In genomic region chr22:35539910-35540599, GRCh38 we compare ENCODE assay signal across 9 cellular contexts. TPM values are rescaled to one million over a fixed set of nuclear protein-coding genes. Genes with fewer than 3 reads are reported as not detected.
DNase-seq lines count a peak whose midpoint lies in the region; ATAC-seq and TF ChIP-seq lines count a peak whose summit lies in the region.
"Had no signal": no experiment of that assay in that cellular context is flagged by ENCODE, and none has a peak within 500 bp of the region (broad histone marks: within the 10 kb centered on the region; RNA-seq: fewer than 3 reads in every experiment).

No MANE protein-coding gene starts in this region.

- ATAC-seq in GM19397 (IDR thresholded peaks at IDR 0.05; ENCODE audit: unreplicated experiment): no peak

- DNase-seq in NCI-H146 (lab: John Stamatoyannopoulos, UW) (peak; percentile 46), NCI-H146 treated with DMSO at 0.1 percent for 48 hours (lab: John Stamatoyannopoulos, UW; ENCODE audit: unreplicated experiment) (no peak), NCI-H1092 (lab: John Stamatoyannopoulos, UW) (peak; percentile 35), activated T-cell treated with anti-CD3 and anti-CD28 coated beads for 1 hour (ENCODE audit: low read depth) (peak; percentile 54), epithelial cell of proximal tubule (ENCODE audit: low read depth) (no peak)
- DNase-seq in stimulated activated CD8-positive, alpha-beta memory T cell treated with anti-CD3 and anti-CD28 coated beads, Interleukin-4, amount 100 ng/mL, for 24 hours (ENCODE audit: low read depth): peak; percentile 68

- peak overlapping the region; percentile 38 to 46 for H3K27ac ChIP-seq in mucosa of rectum (ENCODE audit: low read depth in 2 of 2, low read length in 2 of 2)
- H3K27ac ChIP-seq: neutrophil had no signal

- H3K4me1 ChIP-seq in mucosa of rectum (ENCODE audit: control insufficient read depth in 2 of 2, insufficient read depth in 2 of 2, low read length in 2 of 2): peaks cover 14 to 15% of the 10 kb centered on the region in 2 donors

- peaks cover 7 to 18% of the 10 kb centered on the region in 2 donors for H3K27me3 ChIP-seq in mucosa of rectum (ENCODE audit: control insufficient read depth in 2 of 2, insufficient read depth in 2 of 2, low read length in 2 of 2)

- H3K9ac ChIP-seq in mucosa of rectum (ENCODE audit: low read depth in 1 of 2, low read length in 2 of 2): peak overlapping the region in 1 of 2 donors; percentile 66

- TF ChIP-seq CTCF in epithelial cell of proximal tubule (conservative IDR thresholded peaks at IDR 0.05; ENCODE audit: low read depth, low read length): no peak

- H3K9me3 ChIP-seq in mucosa of rectum (ENCODE audit: control insufficient read depth in 2 of 2, low read length in 2 of 2): no peaks in the 10 kb centered on the region
- H3K9me3 ChIP-seq: neutrophil had no signal

- H3K36me3 ChIP-seq in mucosa of rectum (ENCODE audit: control insufficient read depth in 2 of 2, insufficient read depth in 2 of 2, low read length in 2 of 2): no peaks in the 10 kb centered on the region
- H3K36me3 ChIP-seq: neutrophil had no signal

- H3K4me3 ChIP-seq in epithelial cell of proximal tubule (ENCODE audit: low read depth, low read length) (peak overlapping the region; percentile 54), mucosa of rectum (ENCODE audit: low read length in 2 of 2) (peak overlapping the region; percentile 71 to 75)

RNA-seq across cellular contexts. Expression of gene RASD2, which starts 0.6 kb away (rescaled TPM):
- 0.07 and 0.12 TPM in 2 replicates for total RNA-seq in epithelial cell of proximal tubule

Comparison
In these comparisons a context has a peak if more than half of its experiments do, and no peak if none do; other contexts are left out.
1. DNase-seq: peak in NCI-H146 (single experiment), NCI-H1092 (single experiment), activated T-cell treated with anti-CD3 and anti-CD28 coated beads for 1 hour (single experiment) and stimulated activated CD8-positive, alpha-beta memory T cell treated with anti-CD3 and anti-CD28 coated beads, Interleukin-4, amount 100 ng/mL, for 24 hours (single experiment); none in NCI-H146 treated with DMSO at 0.1 percent for 48 hours (single experiment) and epithelial cell of proximal tubule (single experiment).